25 cellular contexts compared by ENCODE assay signal in the genomic region with DNA sequence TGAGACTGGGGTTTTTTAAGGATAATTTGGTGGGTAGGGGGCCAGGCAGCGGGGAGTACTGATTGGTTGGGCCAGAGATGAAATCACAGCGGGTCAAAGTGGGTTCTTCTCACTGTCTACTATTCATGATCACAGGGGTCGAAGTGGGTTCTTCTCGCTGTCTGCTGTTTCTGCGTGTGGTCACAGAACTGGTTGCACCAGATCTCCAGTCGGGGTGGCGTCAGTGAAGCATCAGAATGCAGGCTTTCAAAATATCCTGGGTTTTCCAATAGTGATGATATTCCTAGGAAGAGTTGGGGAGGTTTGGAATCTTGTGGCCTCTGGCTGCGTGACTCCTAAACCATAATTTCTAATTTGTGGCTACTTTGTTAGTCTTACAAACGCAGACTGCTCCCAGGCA. TPM values are rescaled to one million over a fixed set of nuclear protein-coding genes. Genes with fewer than 3 reads are reported as not detected.
"Had no signal": no experiment of that assay in that cellular context is flagged by ENCODE, and none has a peak within 500 bp of the region (broad histone marks: within the 10 kb centered on the region; RNA-seq: fewer than 3 reads in every experiment).

No MANE protein-coding gene starts in this region.

- H3K4me1 ChIP-seq: breast epithelium, esophagus squamous epithelium, gastrocnemius medialis, parathyroid adenoma had no signal

- H3K27me3 ChIP-seq: dorsolateral prefrontal cortex had no signal

- DNase-seq: activated B cell treated with CpG ODN at 0.5 μM for 24 hours; activated CD4-positive, alpha-beta T cell treated with anti-CD3 and anti-CD28 coated beads for 36 hours; activated CD4-positive, alpha-beta T cell treated with anti-CD3 and anti-CD28 coated beads, Interleukin-2, amount 50 U/mL, for 4 hours; activated naive CD4-positive, alpha-beta T cell treated with Interleukin-2 at 50 U/mL for 16 hours; activated naive CD8-positive, alpha-beta T cell treated with anti-CD3 and anti-CD28 coated beads for 36 hours; activated T-cell treated with anti-CD3 and anti-CD28 coated beads, Interleukin-2, amount 50 U/mL, for 1 hour; endodermal cell; esophagus squamous epithelium; hypothalamus; left ventricle myocardium superior; mammary epithelial cell; right cardiac atrium; stimulated activated CD4-positive, alpha-beta T cell treated with anti-CD3 and anti-CD28 coated beads, Interleukin-4, amount 100 ng/mL, for 24 hours; stimulated activated naive CD8-positive, alpha-beta T cell treated with anti-CD3 and anti-CD28 coated beads, Interleukin-15, Interleukin-2, amounts not matched to agents 100 U/mL and 50 U/mL, for 24 hours; T1000 had no signal

- H3K4me1 Mint-ChIP-seq: activated B cell treated with CpG ODN at 0.5 μM for 24 hours; activated CD4-positive, alpha-beta T cell treated with anti-CD3 and anti-CD28 coated beads for 36 hours; activated naive CD8-positive, alpha-beta T cell treated with anti-CD3 and anti-CD28 coated beads for 36 hours; central memory CD8-positive, alpha-beta T cell; endodermal cell; nephron had no signal

- ATAC-seq: activated CD4-positive, alpha-beta T cell treated with anti-CD3 and anti-CD28 coated beads for 36 hours; gastrocnemius medialis; left ventricle myocardium superior; stimulated activated naive CD8-positive, alpha-beta T cell treated with anti-CD3 and anti-CD28 coated beads, Interleukin-15, Interleukin-2, amounts not matched to agents 100 U/mL and 50 U/mL, for 24 hours had no signal

- H3K4me3 ChIP-seq: breast epithelium, dorsolateral prefrontal cortex, esophagus squamous epithelium, gastrocnemius medialis had no signal

- H3K27me3 Mint-ChIP-seq: activated B cell treated with CpG ODN at 0.5 μM for 24 hours; activated CD4-positive, alpha-beta T cell treated with anti-CD3 and anti-CD28 coated beads for 36 hours; activated naive CD8-positive, alpha-beta T cell treated with anti-CD3 and anti-CD28 coated beads for 36 hours; central memory CD8-positive, alpha-beta T cell had no signal

- H3K9me3 ChIP-seq: breast epithelium, esophagus squamous epithelium, gastrocnemius medialis had no signal

- H3K36me3 ChIP-seq: breast epithelium, esophagus squamous epithelium, gastrocnemius medialis had no signal

- H3K4me3 Mint-ChIP-seq: activated B cell treated with CpG ODN at 0.5 μM for 24 hours; activated CD4-positive, alpha-beta T cell treated with anti-CD3 and anti-CD28 coated beads for 36 hours; activated naive CD8-positive, alpha-beta T cell treated with anti-CD3 and anti-CD28 coated beads for 36 hours; central memory CD8-positive, alpha-beta T cell; endodermal cell; nephron; T-helper 1 cell treated with Interleukin-12 subunit alpha and Interleukin-12 subunit beta and Interleukin-4 antibody, amounts not matched to agents 30 μg/mL and 1 μg/mL, for 36 hours had no signal

- H3K27ac ChIP-seq: breast epithelium, dorsolateral prefrontal cortex, esophagus squamous epithelium, gastrocnemius medialis, parathyroid adenoma had no signal

- H3K9me3 Mint-ChIP-seq: activated B cell treated with CpG ODN at 0.5 μM for 24 hours; activated naive CD8-positive, alpha-beta T cell treated with anti-CD3 and anti-CD28 coated beads for 36 hours; activated T-helper 2 cell treated with anti-CD3 and anti-CD28 coated beads, Interferon-gamma antibody, Interleukin-2, Interleukin-4, amounts not matched to agents 10 μg/mL and 5 μg/mL and 100 μg/mL, durations not matched to agents 14 hours and 24 hours and 36 hours; central memory CD8-positive, alpha-beta T cell; T-helper 1 cell treated with Interleukin-12 subunit alpha and Interleukin-12 subunit beta and Interleukin-4 antibody, amounts not matched to agents 30 μg/mL and 1 μg/mL, for 36 hours had no signal

- H3K36me3 Mint-ChIP-seq: activated naive CD8-positive, alpha-beta T cell treated with anti-CD3 and anti-CD28 coated beads for 36 hours had no signal

- H3K27ac Mint-ChIP-seq: activated B cell treated with CpG ODN at 0.5 μM for 24 hours; activated CD4-positive, alpha-beta T cell treated with anti-CD3 and anti-CD28 coated beads for 36 hours; activated naive CD8-positive, alpha-beta T cell treated with anti-CD3 and anti-CD28 coated beads for 36 hours; activated T-helper 2 cell treated with anti-CD3 and anti-CD28 coated beads, Interferon-gamma antibody, Interleukin-2, Interleukin-4, amounts not matched to agents 10 μg/mL and 5 μg/mL and 100 μg/mL, durations not matched to agents 14 hours and 24 hours and 36 hours; endodermal cell; nephron; T-helper 1 cell treated with Interleukin-12 subunit alpha and Interleukin-12 subunit beta and Interleukin-4 antibody, amounts not matched to agents 30 μg/mL and 1 μg/mL, for 36 hours had no signal

RNA-seq across cellular contexts. Expression of gene TRPM2, which starts 45.1 kb away (rescaled TPM):
- total RNA-seq: myocyte, pulmonary artery endothelial cell had no signal

RNA-seq across cellular contexts. Expression of gene LRRC3, which starts 56.8 kb away (rescaled TPM):
- total RNA-seq: myocyte had no signal
